9 cellular contexts compared by ENCODE assay signal in genomic region chr14:76473381-76474263, GRCh38.
A peak's percentile ranks its signal among the peaks of the same experiment; 100 is the strongest.
DNase-seq lines count a peak whose midpoint lies in the region; ATAC-seq, FAIRE-seq and TF ChIP-seq lines count a peak whose summit lies in the region.
"Had no signal": no experiment of that assay in that cellular context is flagged by ENCODE, and none has a peak within 500 bp of the region (broad histone marks: within the 10 kb centered on the region; RNA-seq: fewer than 3 reads in every experiment).

No MANE protein-coding gene starts in this region.

- SMC1A ChIA-PET in GM12878 (lab: Charles Lee; ENCODE audit: uncharacterized antibody, unreplicated experiment): interaction anchor here (1.1 to 1.2 kb wide), 3 partner anchors 9 to 12 kb away, joined by 3 to 4 read pairs (median 3); no protein-coding TSS in a partner anchor

- ATAC-seq in HG02798 (IDR thresholded peaks at IDR 0.05; ENCODE audit: poor library complexity, unreplicated experiment) (peak; percentile 46), GM12878 (peak; percentile 45; the same call in 1 of the 3 replicates)

- TF ChIP-seq CTCF in GM12878 (IDR thresholded peaks at IDR 0.05 in 2 of 3, conservative IDR thresholded peaks at IDR 0.05 in 1 of 3; ENCODE audit: control insufficient read depth in 2 of 3, extremely low read depth in 1 of 3, insufficient read depth in 1 of 3, low read depth in 3 of 3, low read length in 3 of 3) (no peak), suprapubic skin (IDR thresholded peaks at IDR 0.05) (no peak)

- no peak for DNase-seq in GM12878 (ENCODE audit: low read depth, low spot score)
- peak; percentile 5 for DNase-seq in kidney tubule cell (ENCODE audit: low spot score)
- DNase-seq in suprapubic skin (ENCODE audit: low spot score in 2 of 2): no peak
- no peak for DNase-seq in activated naive CD4-positive, alpha-beta T cell treated with anti-CD3 and anti-CD28 coated beads, Interleukin-2, amount 50 U/mL, for 16 hours
- DNase-seq in MG63: no peak
- no peak for DNase-seq in HPDE6-E6E7 (ENCODE audit: extremely low spot score)
- DNase-seq: ovary had no signal

- H3K9ac ChIP-seq in GM12878 (ENCODE audit: control insufficient read depth, insufficient read depth, low read length): no peak overlapping the region

- intact Hi-C loops in GM12878 (cut with micrococcal nuclease; ENCODE audit: unreplicated experiment): no loop called here

- H3K4me1 ChIP-seq in GM12878 (ENCODE audit: control insufficient read depth, insufficient read depth, low read length) (no peaks in the 10 kb centered on the region), suprapubic skin (peaks cover 5% of the 10 kb centered on the region)

- CTCF ChIA-PET in GM12878 (lab: Yijun Ruan, JAX): interaction anchor here (1.5 to 3.3 kb wide), 2 partner anchors 13 to 17 kb away, joined by 3 to 15 read pairs; no protein-coding TSS in a partner anchor

- in situ Hi-C loops in GM12878 (cut with MboI): no loop called here

- TF ChIP-seq EP300 in GM12878 (IDR thresholded peaks at IDR 0.05; ENCODE audit: borderline replicate concordance in 1 of 2, control insufficient read depth in 1 of 2, low read depth in 2 of 2, low read length in 2 of 2) (no peak), suprapubic skin (IDR thresholded peaks at IDR 0.05) (no peak)

- RAD21 ChIA-PET in GM12878 (lab: Charles Lee; ENCODE audit: unreplicated experiment): no interaction called here

- no peaks in the 10 kb centered on the region for H3K36me3 ChIP-seq in GM12878 (ENCODE audit: control insufficient read depth in 2 of 2, insufficient read depth in 2 of 2, low read length in 1 of 2)
- H3K36me3 ChIP-seq in suprapubic skin: no peaks in the 10 kb centered on the region
- no peaks in the 10 kb centered on the region for H3K36me3 ChIP-seq in MG63
- H3K36me3 ChIP-seq: ovary had no signal

- H3K27me3 ChIP-seq in GM12878 (replicated peaks in 1 of 2; ENCODE audit: control insufficient read depth in 2 of 2, insufficient read depth in 2 of 2, low read length in 1 of 2) (no peaks in the 10 kb centered on the region), suprapubic skin (no peaks in the 10 kb centered on the region), MG63 (no peaks in the 10 kb centered on the region)
- H3K27me3 ChIP-seq: ovary had no signal

- no peak for TF ChIP-seq RAD21 in GM12878 (IDR thresholded peaks at IDR 0.05; ENCODE audit: insufficient read depth, low read depth, low read length)

- BruUV-seq in GM12878 (replicated peaks; lab: Mats Ljungman, UMichigan): no TSS peak

- no peak for TF ChIP-seq POLR2A in GM12878 (IDR thresholded peaks at IDR 0.05; ENCODE audit: low read depth, low read length)
- no peak for TF ChIP-seq POLR2A in suprapubic skin (IDR thresholded peaks at IDR 0.05)

- WGBS in GM12878 (ENCODE audit: insufficient coverage, insufficient replicate concordance, low lambda C conversion rate, missing lambda C conversion rate): 21% methylated on average over 18 of the region's 18 CpGs
- 32% methylated on average over 18 of the region's 18 CpGs for WGBS in suprapubic skin

- H3K9me3 ChIP-seq in GM12878 (replicated peaks; ENCODE audit: control insufficient read depth, insufficient read depth, low read length): no peaks in the 10 kb centered on the region
- no peaks in the 10 kb centered on the region for H3K9me3 ChIP-seq in suprapubic skin
- H3K9me3 ChIP-seq in MG63: no peaks in the 10 kb centered on the region
- H3K9me3 ChIP-seq: ovary had no signal

- no peak overlapping the region for H3K4me2 ChIP-seq in GM12878 (ENCODE audit: control insufficient read depth, insufficient read depth)

- H3K4me3 ChIP-seq in GM12878: no peak overlapping the region
- peak overlapping the region; percentile 26 for H3K4me3 ChIP-seq in suprapubic skin
- no peak overlapping the region for H3K4me3 ChIP-seq in MG63
- H3K4me3 ChIP-seq: ovary had no signal

- no peak for FAIRE-seq in GM12878 (lab: Jason Lieb, UNC)
- FAIRE-seq: frontal cortex had no signal

- POLR2A ChIA-PET in GM12878 (lab: Charles Lee): no interaction called here

- no peak overlapping the region; the same call in 1 of the 2 replicates for H2AFZ ChIP-seq in GM12878 (ENCODE audit: control insufficient read depth, low read depth, low read length)

- no peaks in the 10 kb centered on the region for H4K20me1 ChIP-seq in GM12878 (ENCODE audit: control insufficient read depth, insufficient read depth)

- H3K27ac ChIP-seq in GM12878 (ENCODE audit: control insufficient read depth, insufficient read depth) (no peak overlapping the region), suprapubic skin (no peak overlapping the region)
- H3K27ac ChIP-seq: ovary had no signal

- no peaks in the 10 kb centered on the region for H3K79me2 ChIP-seq in GM12878 (ENCODE audit: control insufficient read depth, insufficient read depth, low read length)

TF ChIP-seq in GM12878, 131 proteins besides CTCF, POLR2A, EP300 and RAD21:
- no peak for TF ChIP-seq KAT2A (conservative IDR thresholded peaks at IDR 0.05; ENCODE audit: control insufficient read depth, low read depth, low read length)
- no peak for TF ChIP-seq TCF12 (IDR thresholded peaks at IDR 0.05; ENCODE audit: low read depth, low read length)
- no peak for TF ChIP-seq ZBTB4 (CRISPR knock-in tag; IDR thresholded peaks at IDR 0.05)
- no peak for TF ChIP-seq DPF2 (IDR thresholded peaks at IDR 0.05)
TF ChIP-seq in GM12878: peak in this region for 0.
